In the genomic region with DNA sequence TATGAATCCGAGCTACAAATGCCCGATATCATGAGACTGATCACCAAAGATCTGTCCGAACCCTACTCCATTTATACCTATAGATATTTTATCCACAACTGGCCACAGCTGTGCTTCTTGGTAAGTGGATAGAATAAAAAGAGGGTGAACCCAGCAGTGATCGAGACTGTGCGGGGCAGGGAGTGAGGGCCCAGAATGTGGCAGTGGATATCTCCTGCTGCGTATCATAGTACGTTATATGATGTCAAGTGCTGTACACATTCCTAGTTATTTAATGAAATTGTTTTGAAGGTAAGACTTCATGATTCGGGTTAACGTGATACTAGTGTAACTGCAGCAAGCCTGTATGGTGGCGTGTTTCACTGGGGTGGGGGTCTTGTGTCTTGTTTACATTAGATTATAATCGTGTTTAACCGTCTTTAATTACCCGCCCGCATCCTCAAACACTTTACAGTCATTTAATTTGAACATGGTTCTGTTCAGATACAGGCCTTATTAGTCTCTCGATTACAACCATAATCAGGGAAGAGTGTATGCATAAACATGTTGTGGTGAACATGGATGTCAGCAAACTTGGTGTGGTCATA, we compare ENCODE assay signal across 8 cellular contexts. TPM values are rescaled to one million over a fixed set of nuclear protein-coding genes. Genes with fewer than 3 reads are reported as not detected.
DNase-seq lines count a peak whose midpoint lies in the region; ATAC-seq lines count a peak whose summit lies in the region.

No MANE protein-coding gene starts in this region.

- H3K27me3 ChIP-seq in SJCRH30 (no peaks in the 10 kb centered on the region), esophagus (ENCODE audit: control insufficient read depth in 1 of 2, insufficient read depth in 2 of 2, low read length in 2 of 2) (no peaks in the 10 kb centered on the region), trophoblast cell (ENCODE audit: insufficient read depth, low read length) (no peaks in the 10 kb centered on the region)

- H4K12ac ChIP-seq in trophoblast cell (ENCODE audit: low read depth, low read length) = no peak overlapping the region

- peaks cover 12% of the 10 kb centered on the region for H3K79me1 ChIP-seq in trophoblast cell (ENCODE audit: low read length)

- ATAC-seq in activated CD4-positive, CD25-positive, alpha-beta regulatory T cell treated with anti-CD3 and anti-CD28 coated beads, Interleukin-2, amount 50 U/mL, for 24 hours = no peak

- peak overlapping the region; percentile 53 for H3K4ac ChIP-seq in trophoblast cell (ENCODE audit: low read depth, low read length)

- H3K18ac ChIP-seq in trophoblast cell (ENCODE audit: low read length) = no peak overlapping the region

- DNase-seq in DMS 273 (lab: John Stamatoyannopoulos, UW; ENCODE audit: unreplicated experiment) (peak; percentile 55), DMS 273 treated with DMSO at 0.1 percent for 48 hours (lab: John Stamatoyannopoulos, UW) (no peak), SJCRH30 (no peak), trophoblast cell (peak in 1 of 2 donors; percentile 8), NCI-H446 treated with DMSO at 0.1 percent for 48 hours (lab: John Stamatoyannopoulos, UW) (no peak), AG08395 (ENCODE audit: low spot score) (no peak)

- H3K4me2 ChIP-seq in trophoblast cell (ENCODE audit: low read length) = peak overlapping the region; percentile 77

- 20 to 22% methylated on average over 15 of the region's 15 CpGs for WGBS in esophagus, 2 donors
- no CpG with 5 or more reads among the region's 15 CpGs for WGBS in trophoblast cell (ENCODE audit: extremely low coverage, insufficient coverage, insufficient read length)

- H2AK5ac ChIP-seq in trophoblast cell (ENCODE audit: low read length) = no peak overlapping the region

- no peak overlapping the region for H2BK12ac ChIP-seq in trophoblast cell (ENCODE audit: low read length)

- H3K9me3 ChIP-seq in SJCRH30 (replicated peaks) = no peaks in the 10 kb centered on the region
- no peaks in the 10 kb centered on the region for H3K9me3 ChIP-seq in esophagus (ENCODE audit: control insufficient read depth in 2 of 2, insufficient read depth in 1 of 2, low read depth in 1 of 2, low read length in 1 of 2)
- H3K9me3 ChIP-seq in trophoblast cell (ENCODE audit: insufficient read depth, low read depth, low read length) = no peaks in the 10 kb centered on the region

- H3K27ac ChIP-seq in SJCRH30 (no peak overlapping the region; the same call in 1 of the 2 replicates), esophagus (ENCODE audit: low read depth in 2 of 2, low read length in 1 of 2) (peak overlapping the region; percentile 75 to 92), trophoblast cell (ENCODE audit: low read depth, low read length) (no peak overlapping the region)

- H4K91ac ChIP-seq in trophoblast cell (ENCODE audit: low read depth, low read length) = no peak overlapping the region

- H3K36me3 ChIP-seq in SJCRH30 (peaks cover 12% of the 10 kb centered on the region; the same call in 1 of the 2 replicates), esophagus (ENCODE audit: control insufficient read depth in 2 of 2, insufficient read depth in 2 of 2, low read length in 1 of 2) (no peaks in the 10 kb centered on the region), trophoblast cell (ENCODE audit: control insufficient read depth in 1 of 2, insufficient read depth in 2 of 2, low read length in 2 of 2) (peaks cover 0 to 2% of the 10 kb centered on the region in 2 experiments)

- H3K4me3 ChIP-seq in SJCRH30 (peak overlapping the region; percentile 94), esophagus (ENCODE audit: low read depth in 1 of 2, low read length in 2 of 2) (peak overlapping the region; percentile 85 to 99), trophoblast cell (ENCODE audit: low read depth, low read length) (peak overlapping the region; percentile 96)

- H3K79me2 ChIP-seq in trophoblast cell (ENCODE audit: control insufficient read depth, insufficient read depth, low read length, poor library complexity) = peaks cover 13% of the 10 kb centered on the region

- H4K8ac ChIP-seq in trophoblast cell (ENCODE audit: low read depth, low read length) = no peak overlapping the region

- no peak overlapping the region for H3K14ac ChIP-seq in trophoblast cell (ENCODE audit: low read length)

- no peak overlapping the region for H2BK120ac ChIP-seq in trophoblast cell (ENCODE audit: insufficient read depth, low read length, poor library complexity)

- H3K23ac ChIP-seq in trophoblast cell (ENCODE audit: low read length) = no peak overlapping the region

- H3K9ac ChIP-seq in trophoblast cell (ENCODE audit: low read length) = peak overlapping the region; percentile 81

- H3K4me1 ChIP-seq in SJCRH30 (peaks cover 8% of the 10 kb centered on the region; the same call in 1 of the 2 replicates), esophagus (ENCODE audit: control insufficient read depth in 2 of 2, insufficient read depth in 2 of 2, low read length in 1 of 2) (peaks cover 2 to 3% of the 10 kb centered on the region in 2 donors), trophoblast cell (ENCODE audit: control insufficient read depth in 1 of 2, insufficient read depth in 2 of 2, low read length in 2 of 2) (peaks cover 4 to 7% of the 10 kb centered on the region in 2 experiments)

- H2AFZ ChIP-seq in trophoblast cell (ENCODE audit: insufficient read depth, low read length, poor library complexity) = no peak overlapping the region

- H2BK5ac ChIP-seq in trophoblast cell (ENCODE audit: low read depth, low read length, poor library complexity) = no peak overlapping the region

RNA-seq across cellular contexts. Expression of gene NAA30, which starts 1.3 kb away (rescaled TPM):
- 23.9 and 24.6 TPM in 2 replicates for total RNA-seq in SJCRH30 (2014; rRNA removed; shearing (Covaris generic))
- polyA plus RNA-seq in esophagus = 1 to 10 TPM; 2.4 to 4.5 TPM
- 34.4 and 35.1 TPM in 2 replicates for polyA plus RNA-seq in trophoblast cell (2013)

Comparison
In these comparisons a context has a peak if more than half of its experiments do, and no peak if none do; other contexts are left out.
1. H3K27ac ChIP-seq: peak in esophagus (2 of 2); none in SJCRH30 (single experiment) and trophoblast cell (single experiment).
2. Peak in every context shown above with its lines, with median percentiles within 50 percentile points of each other: H3K4me3 ChIP-seq.